In the genomic region with DNA sequence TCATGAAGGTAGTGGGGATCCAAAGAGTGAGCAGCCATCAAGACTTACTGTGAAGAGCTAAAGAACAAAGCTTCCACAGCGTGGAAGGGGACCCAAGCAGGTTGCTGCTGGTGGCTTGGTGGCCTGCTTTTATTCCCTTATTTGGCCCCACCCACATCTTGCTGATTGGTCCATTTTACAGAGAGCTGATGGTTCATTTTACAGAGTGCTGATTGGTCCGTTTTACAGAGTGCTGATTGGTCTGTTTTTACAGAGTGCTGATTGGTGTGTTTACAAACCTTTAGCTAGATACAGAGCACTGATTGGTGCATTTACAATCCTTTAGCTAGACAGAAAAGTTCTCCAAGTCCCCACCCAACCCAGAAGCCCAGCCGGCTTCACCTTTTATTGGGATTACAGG, we compare ENCODE assay signal across 4 cellular contexts.
TF ChIP-seq lines count a peak whose summit lies in the region.

No MANE protein-coding gene starts in this region.

TF ChIP-seq in A549, 52 proteins besides CTCF, POLR2A, EP300 and RAD21:
- TF ChIP-seq MAFK (IDR thresholded peaks at IDR 0.05; ENCODE audit: partially characterized antibody) = peak; percentile 61

TF ChIP-seq in WTC11, 78 proteins besides CTCF, POLR2A, EP300 and RAD21:
- TF ChIP-seq NFYB (CRISPR knock-in tag; conservative IDR thresholded peaks at IDR 0.05; ENCODE audit: low read depth) = peak; percentile 27; the same call in 1 of the 2 replicates

TF ChIP-seq in K562, 482 proteins besides CTCF, POLR2A, EP300 and RAD21:
- TF ChIP-seq MAFG (tag; conservative IDR thresholded peaks at IDR 0.05) (0 out of 2 replicates have a peak, but pooled peaks have one; percentile 14), NFYB (IDR thresholded peaks at IDR 0.05; ENCODE audit: extremely low read depth, insufficient read length) (peak; percentile 55), ZNF316 (IDR thresholded peaks at IDR 0.05) (peak; percentile 75), C11orf30 (IDR thresholded peaks at IDR 0.05; ENCODE audit: low read depth) (peak; percentile 41; the same call in 1 of the 2 replicates), CC2D1A (IDR thresholded peaks at IDR 0.05) (0 out of 2 replicates have a peak, but pooled peaks have one; percentile 30)

TF ChIP-seq in HepG2, 621 proteins besides CTCF, POLR2A, EP300 and RAD21:
- peak; percentile 39; the same call in 1 of the 2 replicates for TF ChIP-seq NFYB (CRISPR knock-in tag; IDR thresholded peaks at IDR 0.05)
